Comparison of ENCODE assay signal across 10 cellular contexts in the genomic region with DNA sequence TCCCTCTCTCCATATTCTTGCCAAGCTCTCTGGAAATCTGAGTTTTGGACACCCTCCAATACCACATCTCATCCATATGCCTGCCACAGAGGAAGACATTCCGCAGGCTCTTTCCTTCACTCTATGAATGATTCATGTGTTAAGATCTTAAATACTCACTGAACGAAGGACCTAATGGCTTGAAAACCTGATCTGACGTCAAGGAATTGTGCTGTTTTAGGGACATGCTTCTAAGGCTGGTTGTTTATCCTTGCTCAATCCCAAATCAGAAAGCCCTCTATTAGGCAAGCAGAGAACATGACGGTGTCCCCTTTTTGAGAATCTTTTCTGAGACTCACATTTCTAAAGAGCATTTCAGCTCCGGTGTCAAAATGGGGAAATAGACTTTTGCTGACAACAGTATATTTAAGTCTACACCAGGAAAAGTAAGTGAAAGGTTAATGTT.
A peak's percentile ranks its signal among the peaks of the same experiment; 100 is the strongest.
DNase-seq lines count a peak whose midpoint lies in the region; ATAC-seq and TF ChIP-seq lines count a peak whose summit lies in the region.
"Had no signal": no experiment of that assay in that cellular context is flagged by ENCODE, and none has a peak within 500 bp of the region (broad histone marks: within the 10 kb centered on the region; RNA-seq: fewer than 3 reads in every experiment).

No MANE protein-coding gene starts in this region.

- H3K9me3 Mint-ChIP-seq in natural killer cell treated with Interleukin-12 subunit alpha and Interleukin-12 subunit beta and Interleukin-15 and Interleukin-18, amount 100 ng/mL, for 72 hours = no peaks in the 10 kb centered on the region
- H3K9me3 Mint-ChIP-seq: T-cell had no signal

- H3K27me3 Mint-ChIP-seq in natural killer cell treated with Interleukin-12 subunit alpha and Interleukin-12 subunit beta and Interleukin-15 and Interleukin-18, amount 100 ng/mL, for 72 hours = peaks cover 4 to 8% of the 10 kb centered on the region in 2 donors

- TF ChIP-seq EP300 in transverse colon (IDR thresholded peaks at IDR 0.05; ENCODE audit: low read depth) = no peak

- no peaks in the 10 kb centered on the region for H3K4me1 Mint-ChIP-seq in natural killer cell treated with Interleukin-12 subunit alpha and Interleukin-12 subunit beta and Interleukin-15 and Interleukin-18, amount 100 ng/mL, for 72 hours (ENCODE audit: low read depth in 2 of 2)
- H3K4me1 Mint-ChIP-seq: T-cell had no signal

- TF ChIP-seq CTCF in brain microvascular endothelial cell (IDR thresholded peaks at IDR 0.05; ENCODE audit: low read depth, low read length, missing control alignments) (no peak), transverse colon (IDR thresholded peaks at IDR 0.05) (no peak), uterus (IDR thresholded peaks at IDR 0.05) (no peak)

- H3K27ac ChIP-seq in brain microvascular endothelial cell (peak overlapping the region; percentile 97), transverse colon (peak overlapping the region; percentile 27 to 51 (median 38)), uterus (no peak overlapping the region)

- 71 to 83% methylated on average over 3 to 5 of the region's 5 CpGs for WGBS in transverse colon (ENCODE audit: low coverage in 1 of 2), 2 donors

- H3K36me3 Mint-ChIP-seq in natural killer cell treated with Interleukin-12 subunit alpha and Interleukin-12 subunit beta and Interleukin-15 and Interleukin-18, amount 100 ng/mL, for 72 hours = no peaks in the 10 kb centered on the region
- H3K36me3 Mint-ChIP-seq: activated naive CD8-positive, alpha-beta T cell; T-cell had no signal

- H3K9me3 ChIP-seq in transverse colon (no peaks in the 10 kb centered on the region), uterus (no peaks in the 10 kb centered on the region)

- H3K4me3 ChIP-seq in brain microvascular endothelial cell (ENCODE audit: low read depth, low read length) (no peak overlapping the region), transverse colon (no peak overlapping the region), uterus (no peak overlapping the region)

- in situ Hi-C loops in brain microvascular endothelial cell (cut with HindIII; ENCODE audit: low pct_ligation_motif_present, low sequenced_read_pairs) (no loop called here), transverse colon (cut with MboI; ENCODE audit: low pct_ligation_motif_present in 1 of 4, low pct_unique_long_range_greater_than_20kb in 1 of 4, low sequenced_read_pairs in 3 of 4) (no loop called here)

- H3K36me3 ChIP-seq in brain microvascular endothelial cell (replicated peaks) = no peaks in the 10 kb centered on the region
- no peaks in the 10 kb centered on the region for H3K36me3 ChIP-seq in transverse colon
- H3K36me3 ChIP-seq in uterus = no peaks in the 10 kb centered on the region

- H3K27me3 ChIP-seq in brain microvascular endothelial cell (replicated peaks) = no peaks in the 10 kb centered on the region
- H3K27me3 ChIP-seq in transverse colon = no peaks in the 10 kb centered on the region
- H3K27me3 ChIP-seq in uterus = no peaks in the 10 kb centered on the region

- H3K4me1 ChIP-seq in transverse colon (peaks cover 0 to 15% (median 0%) of the 10 kb centered on the region in 4 donors), uterus (no peaks in the 10 kb centered on the region)

- intact Hi-C loops in transverse colon (cut with DNase I; ENCODE audit: low total_unique reads) = no loop called here
- intact Hi-C loops in uterus (cut with DNase I; ENCODE audit: low total_unique reads) = no loop called here

- no peak overlapping the region for H3K4me3 Mint-ChIP-seq in natural killer cell treated with Interleukin-12 subunit alpha and Interleukin-12 subunit beta and Interleukin-15 and Interleukin-18, amount 100 ng/mL, for 72 hours
- H3K4me3 Mint-ChIP-seq: activated naive CD8-positive, alpha-beta T cell; T-cell had no signal

- no peak for ATAC-seq in natural killer cell treated with Interleukin-12 subunit alpha and Interleukin-12 subunit beta and Interleukin-15 and Interleukin-18, amount 100 ng/mL, for 72 hours
- ATAC-seq: T-cell had no signal

- DNase-seq in HT-29 (ENCODE audit: low spot score) (peak; percentile 32), brain microvascular endothelial cell (peak; percentile 98), inferior parietal cortex (ENCODE audit: extremely low spot score) (peak; percentile 56), transverse colon (no peak), NCI-H69 (lab: John Stamatoyannopoulos, UW) (no peak), uterus (no peak), hypothalamus (lab: John Stamatoyannopoulos, UW) (no peak)
- DNase-seq in natural killer cell treated with Interleukin-12 subunit alpha and Interleukin-12 subunit beta and Interleukin-15 and Interleukin-18, amount 100 ng/mL, for 72 hours (ENCODE audit: low spot score) = no peak
- DNase-seq: T-cell had no signal

- H3K27ac Mint-ChIP-seq in natural killer cell treated with Interleukin-12 subunit alpha and Interleukin-12 subunit beta and Interleukin-15 and Interleukin-18, amount 100 ng/mL, for 72 hours = no peak overlapping the region
- H3K27ac Mint-ChIP-seq: activated naive CD8-positive, alpha-beta T cell; T-cell had no signal

- TF ChIP-seq POLR2A in transverse colon (IDR thresholded peaks at IDR 0.05) (no peak), uterus (IDR thresholded peaks at IDR 0.05) (no peak)

Comparison
In these comparisons a context has a peak if more than half of its experiments do, and no peak if none do; other contexts are left out.
1. DNase-seq: peak in HT-29 (single experiment), brain microvascular endothelial cell (single experiment) and inferior parietal cortex (single experiment); none in transverse colon (single experiment), NCI-H69 (single experiment), uterus (0 of 2), natural killer cell treated with Interleukin-12 subunit alpha and Interleukin-12 subunit beta and Interleukin-15 and Interleukin-18, amount 100 ng/mL, for 72 hours (single experiment) and hypothalamus (0 of 51).
2. H3K27ac ChIP-seq: peak in brain microvascular endothelial cell (single experiment) and transverse colon (4 of 4); none in uterus (0 of 2).